ENCODE assay signal across 14 cellular contexts in genomic region chr7:24835643-24836042, GRCh38.
DNase-seq lines count a peak whose midpoint lies in the region; ATAC-seq and TF ChIP-seq lines count a peak whose summit lies in the region.
"Had no signal": no experiment of that assay in that cellular context is flagged by ENCODE, and none has a peak within 500 bp of the region (broad histone marks: within the 10 kb centered on the region; RNA-seq: fewer than 3 reads in every experiment).

No MANE protein-coding gene starts in this region.

- no peak for DNase-seq in CD8-positive, alpha-beta memory T cell
- DNase-seq in T-helper 17 cell (no peak), NCI-H526 (lab: John Stamatoyannopoulos, UW) (no peak), SIG-M5 treated with dmso at 0.1 percent for 504 hours (lab: John Stamatoyannopoulos, UW; ENCODE audit: unreplicated experiment) (no peak)
- DNase-seq in activated T-cell treated with anti-CD3 and anti-CD28 coated beads, Interleukin-2, amount 50 U/mL, for 4 hours = no peak
- DNase-seq: activated T-cell treated with anti-CD3 and anti-CD28 coated beads, Interleukin-2, amount 50 U/mL, for 24 hours; BE2C; glutamatergic neuron; NCI-H1436; NCI-H524 treated with DMSO at 0.1 percent for 48 hours had no signal

- H3K27ac ChIP-seq in CD8-positive, alpha-beta memory T cell (ENCODE audit: low read depth, low read length) = no peak overlapping the region
- no peak overlapping the region for H3K27ac ChIP-seq in gastroesophageal sphincter

- no peak for TF ChIP-seq CTCF in gastroesophageal sphincter (IDR thresholded peaks at IDR 0.05)

- H3K27me3 Mint-ChIP-seq in CD8-positive, alpha-beta memory T cell = no peaks in the 10 kb centered on the region
- no peaks in the 10 kb centered on the region for H3K27me3 Mint-ChIP-seq in T-helper 17 cell
- H3K27me3 Mint-ChIP-seq in activated T-cell treated with anti-CD3 and anti-CD28 coated beads, Interleukin-2, amount 50 U/mL, for 4 hours (ENCODE audit: low read depth) = no peaks in the 10 kb centered on the region
- H3K27me3 Mint-ChIP-seq: activated T-cell treated with anti-CD3 and anti-CD28 coated beads, Interleukin-2, amount 50 U/mL, for 24 hours; brain had no signal

- no peak for TF ChIP-seq POLR2A in gastroesophageal sphincter (IDR thresholded peaks at IDR 0.05)

- peak overlapping the region in 6 of 7 donors; percentile 27 to 59 (median 40) for H3K4me3 Mint-ChIP-seq in CD8-positive, alpha-beta memory T cell
- H3K4me3 Mint-ChIP-seq in T-helper 17 cell = peak overlapping the region; percentile 77
- no peak overlapping the region for H3K4me3 Mint-ChIP-seq in activated T-cell treated with anti-CD3 and anti-CD28 coated beads, Interleukin-2, amount 50 U/mL, for 4 hours
- H3K4me3 Mint-ChIP-seq: activated T-cell treated with anti-CD3 and anti-CD28 coated beads, Interleukin-2, amount 50 U/mL, for 24 hours; brain had no signal

- H3K9me3 Mint-ChIP-seq in CD8-positive, alpha-beta memory T cell = no peaks in the 10 kb centered on the region
- no peaks in the 10 kb centered on the region for H3K9me3 Mint-ChIP-seq in activated T-cell treated with anti-CD3 and anti-CD28 coated beads, Interleukin-2, amount 50 U/mL, for 4 hours
- H3K9me3 Mint-ChIP-seq: activated T-cell treated with anti-CD3 and anti-CD28 coated beads, Interleukin-2, amount 50 U/mL, for 24 hours; brain had no signal

- H3K4me3 ChIP-seq in CD8-positive, alpha-beta memory T cell (ENCODE audit: low read length) = no peak overlapping the region
- H3K4me3 ChIP-seq in gastroesophageal sphincter = no peak overlapping the region

- H3K9me3 ChIP-seq in CD8-positive, alpha-beta memory T cell (ENCODE audit: low read length) = no peaks in the 10 kb centered on the region
- H3K9me3 ChIP-seq in T-helper 17 cell (ENCODE audit: control insufficient read depth, low read length, poor library complexity, severe bottlenecking) = no peaks in the 10 kb centered on the region
- no peaks in the 10 kb centered on the region for H3K9me3 ChIP-seq in gastroesophageal sphincter
- H3K9me3 ChIP-seq: BE2C had no signal

- H3K4me1 Mint-ChIP-seq in CD8-positive, alpha-beta memory T cell = peaks cover 25 to 39% (median 35%) of the 10 kb centered on the region in 3 donors
- H3K4me1 Mint-ChIP-seq in T-helper 17 cell = peaks cover 28% of the 10 kb centered on the region
- H3K4me1 Mint-ChIP-seq in activated T-cell treated with anti-CD3 and anti-CD28 coated beads, Interleukin-2, amount 50 U/mL, for 4 hours (ENCODE audit: low read depth) = peaks cover 47% of the 10 kb centered on the region

- no peaks in the 10 kb centered on the region for H3K27me3 ChIP-seq in CD8-positive, alpha-beta memory T cell (ENCODE audit: insufficient read depth, low read length, poor library complexity, severe bottlenecking)
- no peaks in the 10 kb centered on the region for H3K27me3 ChIP-seq in gastroesophageal sphincter
- H3K27me3 ChIP-seq: BE2C had no signal

- POLR2A ChIA-PET in CD8-positive, alpha-beta memory T cell (lab: Charles Lee) = no interaction called here

- H3K4me1 ChIP-seq in CD8-positive, alpha-beta memory T cell (ENCODE audit: insufficient read depth, low read length) = peaks cover 20% of the 10 kb centered on the region
- no peaks in the 10 kb centered on the region for H3K4me1 ChIP-seq in gastroesophageal sphincter

- peak overlapping the region in 4 of 8 donors; percentile 17 to 94 (median 70) for H3K27ac Mint-ChIP-seq in CD8-positive, alpha-beta memory T cell
- H3K27ac Mint-ChIP-seq in T-helper 17 cell = peak overlapping the region; percentile 65
- H3K27ac Mint-ChIP-seq: activated T-cell treated with anti-CD3 and anti-CD28 coated beads, Interleukin-2, amount 50 U/mL, for 24 hours; brain had no signal

- ATAC-seq in GM19035 (IDR thresholded peaks at IDR 0.05; ENCODE audit: unreplicated experiment) = peak; percentile 3
- ATAC-seq in HG02884 (IDR thresholded peaks at IDR 0.05; ENCODE audit: unreplicated experiment) = peak; percentile 3
- peak; percentile 15 for ATAC-seq in T-helper 17 cell
- ATAC-seq in activated T-cell treated with anti-CD3 and anti-CD28 coated beads, Interleukin-2, amount 50 U/mL, for 4 hours = no peak
- ATAC-seq in gastroesophageal sphincter = no peak

- CTCF ChIA-PET in CD8-positive, alpha-beta memory T cell (lab: Charles Lee) = interaction anchor here (2.4 kb wide), 1 partner anchor 14 kb away, joined by 13 read pairs; no protein-coding TSS in a partner anchor

- TF ChIP-seq EP300 in gastroesophageal sphincter (IDR thresholded peaks at IDR 0.05) = no peak

- H3K36me3 ChIP-seq in CD8-positive, alpha-beta memory T cell (ENCODE audit: insufficient read depth, low read length) = no peaks in the 10 kb centered on the region
- no peaks in the 10 kb centered on the region for H3K36me3 ChIP-seq in gastroesophageal sphincter

- peaks cover 4 to 58% (median 20%) of the 10 kb centered on the region in 3 donors for H3K36me3 Mint-ChIP-seq in CD8-positive, alpha-beta memory T cell
- H3K36me3 Mint-ChIP-seq in T-helper 17 cell (ENCODE audit: low read depth) = peaks cover 10% of the 10 kb centered on the region
- peaks cover 27% of the 10 kb centered on the region for H3K36me3 Mint-ChIP-seq in activated T-cell treated with anti-CD3 and anti-CD28 coated beads, Interleukin-2, amount 50 U/mL, for 4 hours (ENCODE audit: insufficient read depth)

- 85 to 88% methylated on average over 2 to 3 of the region's 3 CpGs for WGBS in gastroesophageal sphincter (ENCODE audit: low coverage in 1 of 2), 2 donors

Comparison
In these comparisons a context has a peak if more than half of its experiments do, and no peak if none do; other contexts are left out.
1. ATAC-seq: peak in GM19035 (single experiment), HG02884 (single experiment) and T-helper 17 cell (single experiment); none in activated T-cell treated with anti-CD3 and anti-CD28 coated beads, Interleukin-2, amount 50 U/mL, for 4 hours (0 of 2) and gastroesophageal sphincter (single experiment).